ENCODE assay signal across 22 cellular contexts in the genomic region with DNA sequence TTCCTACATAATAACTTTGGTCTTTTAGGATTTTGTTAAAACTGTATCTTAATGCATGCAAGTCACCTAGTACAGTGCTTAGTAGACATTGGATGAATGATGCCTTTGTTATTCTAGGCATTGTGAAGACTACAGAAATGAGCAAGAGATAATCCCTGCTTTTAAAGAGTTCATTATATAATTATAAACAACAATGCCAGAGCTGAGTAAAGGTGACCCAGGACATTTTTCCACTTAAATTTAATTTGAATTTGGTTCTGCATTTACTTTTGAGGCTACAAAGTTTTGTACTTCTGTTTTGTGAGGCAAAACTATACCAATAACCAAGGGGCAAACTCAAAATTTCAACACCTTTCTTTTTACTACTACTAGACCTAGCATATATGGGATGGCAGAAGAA.
"Had no signal": no experiment of that assay in that cellular context is flagged by ENCODE, and none has a peak within 500 bp of the region (broad histone marks: within the 10 kb centered on the region; RNA-seq: fewer than 3 reads in every experiment).

No MANE protein-coding gene starts in this region.

- H3K4me1 ChIP-seq: colonic mucosa, gastrocnemius medialis, heart left ventricle, heart right ventricle had no signal

- H3K9me3 ChIP-seq: colonic mucosa, esophagus muscularis mucosa, esophagus squamous epithelium, gastrocnemius medialis, gastroesophageal sphincter, heart right ventricle had no signal

- H3K27ac ChIP-seq: colonic mucosa, coronary artery, dorsolateral prefrontal cortex, esophagus muscularis mucosa, esophagus squamous epithelium, foreskin keratinocyte, gastrocnemius medialis, gastroesophageal sphincter, heart left ventricle, heart right ventricle had no signal

- H3K27me3 ChIP-seq: colonic mucosa, dorsolateral prefrontal cortex, esophagus muscularis mucosa, esophagus squamous epithelium, foreskin keratinocyte, gastrocnemius medialis, gastroesophageal sphincter, heart left ventricle, heart right ventricle had no signal

- ATAC-seq: effector memory CD8-positive, alpha-beta T cell; gastrocnemius medialis; gastroesophageal sphincter had no signal

- DNase-seq: colonic mucosa; cortex of kidney; dermis blood vessel endothelial cell; dorsolateral prefrontal cortex; effector CD4-positive, alpha-beta T cell; effector CD8-positive, alpha-beta T cell; effector memory CD4-positive, alpha-beta T cell; effector memory CD8-positive, alpha-beta T cell; endodermal cell; erythroblast; esophagus squamous epithelium; foreskin fibroblast; foreskin melanocyte; gastrocnemius medialis; glutamatergic neuron; head of caudate nucleus; heart left ventricle; heart right ventricle had no signal

- H3K4me3 ChIP-seq: colonic mucosa, coronary artery, dorsolateral prefrontal cortex, esophagus muscularis mucosa, esophagus squamous epithelium, gastrocnemius medialis, gastroesophageal sphincter, heart left ventricle, heart right ventricle had no signal

- H3K36me3 ChIP-seq: colonic mucosa, esophagus muscularis mucosa, esophagus squamous epithelium, gastrocnemius medialis, gastroesophageal sphincter, heart left ventricle, heart right ventricle had no signal
